ENCODE assay signal across 1 cellular context in genomic region chr11:3808846-3809623, GRCh38.
TF ChIP-seq lines count a peak whose summit lies in the region.

No MANE protein-coding gene starts in this region.

TF ChIP-seq in HCT116, 20 proteins besides CTCF, POLR2A, EP300 and RAD21 (continued from another document):
- TF ChIP-seq, protein P1, sequence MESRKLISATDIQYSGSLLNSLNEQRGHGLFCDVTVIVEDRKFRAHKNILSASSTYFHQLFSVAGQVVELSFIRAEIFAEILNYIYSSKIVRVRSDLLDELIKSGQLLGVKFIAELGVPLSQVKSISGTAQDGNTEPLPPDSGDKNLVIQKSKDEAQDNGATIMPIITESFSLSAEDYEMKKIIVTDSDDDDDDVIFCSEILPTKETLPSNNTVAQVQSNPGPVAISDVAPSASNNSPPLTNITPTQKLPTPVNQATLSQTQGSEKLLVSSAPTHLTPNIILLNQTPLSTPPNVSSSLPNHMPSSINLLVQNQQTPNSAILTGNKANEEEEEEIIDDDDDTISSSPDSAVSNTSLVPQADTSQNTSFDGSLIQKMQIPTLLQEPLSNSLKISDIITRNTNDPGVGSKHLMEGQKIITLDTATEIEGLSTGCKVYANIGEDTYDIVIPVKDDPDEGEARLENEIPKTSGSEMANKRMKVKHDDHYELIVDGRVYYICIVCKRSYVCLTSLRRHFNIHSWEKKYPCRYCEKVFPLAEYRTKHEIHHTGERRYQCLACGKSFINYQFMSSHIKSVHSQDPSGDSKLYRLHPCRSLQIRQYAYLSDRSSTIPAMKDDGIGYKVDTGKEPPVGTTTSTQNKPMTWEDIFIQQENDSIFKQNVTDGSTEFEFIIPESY (IDR thresholded peaks at IDR 0.05; ENCODE audit: extremely low read depth, insufficient replicate concordance, low read length), result no peak
- TF ChIP-seq ELF1 (IDR thresholded peaks at IDR 0.05; ENCODE audit: borderline replicate concordance, low read depth) (no peak), TCF7L2 (IDR thresholded peaks at IDR 0.05; ENCODE audit: borderline replicate concordance, extremely low read depth, insufficient read depth, insufficient read length) (no peak), SP1 (IDR thresholded peaks at IDR 0.05; ENCODE audit: low read depth) (no peak), ZNF274 (IDR thresholded peaks at IDR 0.05; ENCODE audit: low read depth, low read length) (no peak), EGR1 (IDR thresholded peaks at IDR 0.05; ENCODE audit: low read depth) (no peak), JUND (IDR thresholded peaks at IDR 0.05) (no peak), CBX3 (IDR thresholded peaks at IDR 0.05; ENCODE audit: low read depth) (0 out of 2 replicates have a peak, but pooled peaks have one; percentile 21), EZH2 (IDR thresholded peaks at IDR 0.05) (no peak), MAX (IDR thresholded peaks at IDR 0.05) (peak; percentile 57), ATF3 (IDR thresholded peaks at IDR 0.05) (no peak), FOSL1 (IDR thresholded peaks at IDR 0.05; ENCODE audit: low read depth) (no peak), REST (IDR thresholded peaks at IDR 0.05; ENCODE audit: low read depth) (no peak), POLR2AphosphoS5 (IDR thresholded peaks at IDR 0.05; ENCODE audit: low read depth, low read length) (peak; percentile 14; the same call in 1 of the 2 replicates), YY1 (IDR thresholded peaks at IDR 0.05; ENCODE audit: extremely low read depth, insufficient replicate concordance, low read depth, low read length) (no peak)
